ENCODE assay signal across 8 cellular contexts in the genomic region with DNA sequence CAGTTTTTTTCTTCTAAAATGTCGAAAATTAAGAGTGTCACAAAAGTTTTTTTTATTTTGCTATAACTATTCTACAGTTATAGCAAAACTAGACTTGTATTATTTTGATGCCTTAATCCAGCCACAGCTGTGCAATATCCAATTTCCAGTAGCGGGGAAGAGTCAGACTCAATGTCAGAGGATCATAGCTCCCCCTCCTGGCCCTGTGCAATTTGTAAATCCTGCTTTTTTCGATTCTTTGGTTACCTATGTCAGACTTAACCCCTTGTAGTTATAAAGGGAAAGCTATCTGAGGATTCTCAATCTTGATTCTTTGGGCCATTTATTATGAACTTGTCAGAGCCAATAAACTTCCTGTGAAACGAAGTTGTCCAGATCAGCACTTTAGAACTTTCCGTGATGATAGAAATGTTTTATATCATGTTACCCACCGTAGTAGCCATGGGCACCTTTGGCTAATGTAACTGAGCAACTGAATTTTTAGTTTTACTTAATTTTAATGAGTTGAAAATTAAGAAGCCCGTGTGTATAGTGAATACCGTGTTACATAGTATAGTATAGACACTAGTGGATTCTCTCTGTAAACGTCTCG.
DNase-seq lines count a peak whose midpoint lies in the region; ATAC-seq, FAIRE-seq and TF ChIP-seq lines count a peak whose summit lies in the region.

No MANE protein-coding gene starts in this region.

- H3K4me1 Mint-ChIP-seq in CD8-positive, alpha-beta T cell (ENCODE audit: low read depth) = peaks cover 18% of the 10 kb centered on the region
- peaks cover 40% of the 10 kb centered on the region for H3K4me1 Mint-ChIP-seq in activated T-helper 2 cell treated with anti-CD3 and anti-CD28 coated beads, Interferon-gamma antibody, Interleukin-2, Interleukin-4, amounts not matched to agents 10 μg/mL and 5 μg/mL and 100 μg/mL, durations not matched to agents 14 hours and 24 hours and 36 hours (ENCODE audit: low read depth)

- H3K27me3 ChIP-seq in CD8-positive, alpha-beta T cell (ENCODE audit: insufficient read depth, low read length) = no peaks in the 10 kb centered on the region
- peaks cover 19% of the 10 kb centered on the region for H3K27me3 ChIP-seq in HAP-1 (ENCODE audit: low read depth)
- peaks cover 0 to 7% (median 0%) of the 10 kb centered on the region in 4 donors for H3K27me3 ChIP-seq in pancreas

- no peak overlapping the region for H3K4me3 Mint-ChIP-seq in CD8-positive, alpha-beta T cell
- H3K4me3 Mint-ChIP-seq in activated T-helper 2 cell treated with anti-CD3 and anti-CD28 coated beads, Interferon-gamma antibody, Interleukin-2, Interleukin-4, amounts not matched to agents 10 μg/mL and 5 μg/mL and 100 μg/mL, durations not matched to agents 14 hours and 24 hours and 36 hours (ENCODE audit: low read depth) = no peak overlapping the region

- H3K4me3 ChIP-seq in CD8-positive, alpha-beta T cell (ENCODE audit: low read depth, low read length) = no peak overlapping the region
- no peak overlapping the region for H3K4me3 ChIP-seq in HAP-1
- H3K4me3 ChIP-seq in epithelial cell of esophagus (ENCODE audit: low read length) = no peak overlapping the region
- H3K4me3 ChIP-seq in pancreas = no peak overlapping the region

- POLR2A ChIA-PET in CD8-positive, alpha-beta T cell (lab: Charles Lee) = interaction anchor here (1.0 kb wide), 1 partner anchor 10 kb away, joined by 3 read pairs; no protein-coding TSS in a partner anchor

- peak; percentile 51 for FAIRE-seq in pancreas (lab: Jason Lieb, UNC)

- CTCF ChIA-PET in CD8-positive, alpha-beta T cell (lab: Charles Lee) = interaction anchor here (0.6 to 4.3 kb wide), 11 partner anchors 11 to 1691 kb away, joined by 3 to 34 read pairs (median 4); no protein-coding TSS in a partner anchor

- no peak overlapping the region for H3K27ac Mint-ChIP-seq in CD8-positive, alpha-beta T cell
- no peak overlapping the region for H3K27ac Mint-ChIP-seq in activated T-helper 2 cell treated with anti-CD3 and anti-CD28 coated beads, Interferon-gamma antibody, Interleukin-2, Interleukin-4, amounts not matched to agents 10 μg/mL and 5 μg/mL and 100 μg/mL, durations not matched to agents 14 hours and 24 hours and 36 hours

- H3K36me3 ChIP-seq in CD8-positive, alpha-beta T cell (ENCODE audit: insufficient read depth, low read length) = no peaks in the 10 kb centered on the region
- no peaks in the 10 kb centered on the region for H3K36me3 ChIP-seq in HAP-1 (replicated peaks)
- H3K36me3 ChIP-seq in pancreas = no peaks in the 10 kb centered on the region

- intact Hi-C loops in CD8-positive, alpha-beta T cell (cut with DNase I, micrococcal nuclease) = loop anchor here (1.0 to 5.0 kb wide), 3 partner anchors 60 to 250 kb away; no protein-coding TSS in a partner anchor
- intact Hi-C loops in pancreas (cut with DNase I) = loop anchor here in 1 of 3 donors (10.0 kb wide), 1 partner anchor 747 kb away; a partner anchor contains a TSS
- intact Hi-C loops in activated T-helper 2 cell treated with anti-CD3 and anti-CD28 coated beads, Interferon-gamma antibody, Interleukin-2, Interleukin-4, amounts not matched to agents 10 μg/mL and 5 μg/mL and 100 μg/mL, durations not matched to agents 14 hours and 24 hours and 36 hours (cut with micrococcal nuclease) = loop anchor here (2.0 to 5.0 kb wide), 5 partner anchors 23 to 749 kb away; a partner anchor contains a TSS

- no peaks in the 10 kb centered on the region for H3K9me3 ChIP-seq in CD8-positive, alpha-beta T cell (ENCODE audit: low read length)
- H3K9me3 ChIP-seq in HAP-1 (no peaks in the 10 kb centered on the region), pancreas (no peaks in the 10 kb centered on the region)

- no peaks in the 10 kb centered on the region for H3K36me3 Mint-ChIP-seq in CD8-positive, alpha-beta T cell
- H3K36me3 Mint-ChIP-seq in activated T-helper 2 cell treated with anti-CD3 and anti-CD28 coated beads, Interferon-gamma antibody, Interleukin-2, Interleukin-4, amounts not matched to agents 10 μg/mL and 5 μg/mL and 100 μg/mL, durations not matched to agents 14 hours and 24 hours and 36 hours (ENCODE audit: low read depth) = no peaks in the 10 kb centered on the region

- peak; percentile 44 for TF ChIP-seq CTCF in CD8-positive, alpha-beta T cell (IDR thresholded peaks at IDR 0.05)
- peak; percentile 80 for TF ChIP-seq CTCF in epithelial cell of esophagus (IDR thresholded peaks at IDR 0.05; ENCODE audit: insufficient read depth, low read depth, low read length, missing control alignments)
- TF ChIP-seq CTCF in pancreas (IDR thresholded peaks at IDR 0.05) = peak in 1 of 4 donors; percentile 25

- no peak for ATAC-seq in CD8-positive, alpha-beta T cell
- peak; percentile 89 for ATAC-seq in SK-N-SH treated with all-trans-retinoic acid at 6 μM for 48 hours
- ATAC-seq in pancreas = peak in 3 of 4 donors; percentile 74 to 79 (median 77)

- no peaks in the 10 kb centered on the region for H3K9me3 Mint-ChIP-seq in CD8-positive, alpha-beta T cell
- H3K9me3 Mint-ChIP-seq in activated T-helper 2 cell treated with anti-CD3 and anti-CD28 coated beads, Interferon-gamma antibody, Interleukin-2, Interleukin-4, amounts not matched to agents 10 μg/mL and 5 μg/mL and 100 μg/mL, durations not matched to agents 14 hours and 24 hours and 36 hours = no peaks in the 10 kb centered on the region

- no peak overlapping the region for H3K27ac ChIP-seq in CD8-positive, alpha-beta T cell (ENCODE audit: low read depth, low read length)
- H3K27ac ChIP-seq in pancreas = no peak overlapping the region

- DNase-seq in CD8-positive, alpha-beta T cell = peak in 1 of 7 experiments; percentile 36
- DNase-seq in HAP-1 (ENCODE audit: low spot score in 2 of 2) = peak; percentile 59 to 68
- DNase-seq in epithelial cell of esophagus (ENCODE audit: low read depth) = peak; percentile 73
- peak in 1 of 6 donors; percentile 15 for DNase-seq in pancreas
- no peak for DNase-seq in NCI-H2029 treated with DMSO at 0.1 percent for 48 hours (lab: John Stamatoyannopoulos, UW)
- no peak for DNase-seq in activated T-helper 2 cell treated with anti-CD3 and anti-CD28 coated beads, Interferon-gamma antibody, Interleukin-2, Interleukin-4, amounts not matched to agents 10 μg/mL and 5 μg/mL and 100 μg/mL, durations not matched to agents 14 hours and 24 hours and 36 hours (ENCODE audit: low spot score)
- no peak for DNase-seq in NCI-H69 (lab: John Stamatoyannopoulos, UW)

- in situ Hi-C loops in HAP-1 (cut with MboI; ENCODE audit: low sequenced_read_pairs) = loop anchor here (25.0 kb wide), 1 partner anchor 230 kb away; no protein-coding TSS in a partner anchor

- H3K27me3 Mint-ChIP-seq in CD8-positive, alpha-beta T cell (ENCODE audit: low read depth) = no peaks in the 10 kb centered on the region
- H3K27me3 Mint-ChIP-seq in activated T-helper 2 cell treated with anti-CD3 and anti-CD28 coated beads, Interferon-gamma antibody, Interleukin-2, Interleukin-4, amounts not matched to agents 10 μg/mL and 5 μg/mL and 100 μg/mL, durations not matched to agents 14 hours and 24 hours and 36 hours (ENCODE audit: low read depth) = no peaks in the 10 kb centered on the region

- peaks cover 13% of the 10 kb centered on the region for H3K4me1 ChIP-seq in CD8-positive, alpha-beta T cell (ENCODE audit: insufficient read depth, low read length)
- peaks cover 9% of the 10 kb centered on the region for H3K4me1 ChIP-seq in HAP-1
- no peaks in the 10 kb centered on the region for H3K4me1 ChIP-seq in pancreas

- 27 to 29% methylated on average over 10 of the region's 10 CpGs for WGBS in pancreas, 2 donors

TF ChIP-seq in SK-N-SH treated with all-trans-retinoic acid at 6 μM for 48 hours, 23 proteins besides CTCF, POLR2A, EP300 and RAD21 (continues in another document):
- TF ChIP-seq ZNF8 (CRISPR knock-in tag; IDR thresholded peaks at IDR 0.05) (no peak), ZNF565 (CRISPR knock-in tag; conservative IDR thresholded peaks at IDR 0.05; ENCODE audit: low read depth) (no peak), PPARA (CRISPR knock-in tag; IDR thresholded peaks at IDR 0.05; ENCODE audit: borderline replicate concordance) (no peak), ZNF70 (CRISPR knock-in tag; IDR thresholded peaks at IDR 0.05) (no peak), CSDC2 (CRISPR knock-in tag; IDR thresholded peaks at IDR 0.05) (no peak), TOX (CRISPR knock-in tag; IDR thresholded peaks at IDR 0.05; ENCODE audit: borderline replicate concordance) (no peak), SNAI2 (CRISPR knock-in tag; IDR thresholded peaks at IDR 0.05) (no peak), ZC3H10 (CRISPR knock-in tag; IDR thresholded peaks at IDR 0.05) (no peak), BACH2 (CRISPR knock-in tag; IDR thresholded peaks at IDR 0.05; ENCODE audit: borderline replicate concordance) (no peak), ISL1 (CRISPR knock-in tag; IDR thresholded peaks at IDR 0.05) (no peak), ZFP3 (CRISPR knock-in tag; IDR thresholded peaks at IDR 0.05) (no peak), RARB (CRISPR knock-in tag; IDR thresholded peaks at IDR 0.05) (no peak)
- TF ChIP-seq, protein P1, sequence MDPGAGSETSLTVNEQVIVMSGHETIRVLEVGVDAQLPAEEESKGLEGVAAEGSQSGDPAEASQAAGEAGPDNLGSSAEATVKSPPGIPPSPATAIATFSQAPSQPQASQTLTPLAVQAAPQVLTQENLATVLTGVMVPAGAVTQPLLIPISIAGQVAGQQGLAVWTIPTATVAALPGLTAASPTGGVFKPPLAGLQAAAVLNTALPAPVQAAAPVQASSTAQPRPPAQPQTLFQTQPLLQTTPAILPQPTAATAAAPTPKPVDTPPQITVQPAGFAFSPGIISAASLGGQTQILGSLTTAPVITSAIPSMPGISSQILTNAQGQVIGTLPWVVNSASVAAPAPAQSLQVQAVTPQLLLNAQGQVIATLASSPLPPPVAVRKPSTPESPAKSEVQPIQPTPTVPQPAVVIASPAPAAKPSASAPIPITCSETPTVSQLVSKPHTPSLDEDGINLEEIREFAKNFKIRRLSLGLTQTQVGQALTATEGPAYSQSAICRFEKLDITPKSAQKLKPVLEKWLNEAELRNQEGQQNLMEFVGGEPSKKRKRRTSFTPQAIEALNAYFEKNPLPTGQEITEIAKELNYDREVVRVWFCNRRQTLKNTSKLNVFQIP (CRISPR knock-in tag; IDR thresholded peaks at IDR 0.05; ENCODE audit: borderline replicate concordance, low read depth) = no peak

Comparison
In these comparisons a context has a peak if more than half of its experiments do, and no peak if none do; other contexts are left out.
1. DNase-seq: peak in HAP-1 (2 of 2) and epithelial cell of esophagus (single experiment); none in NCI-H2029 treated with DMSO at 0.1 percent for 48 hours (single experiment), activated T-helper 2 cell treated with anti-CD3 and anti-CD28 coated beads, Interferon-gamma antibody, Interleukin-2, Interleukin-4, amounts not matched to agents 10 μg/mL and 5 μg/mL and 100 μg/mL, durations not matched to agents 14 hours and 24 hours and 36 hours (single experiment) and NCI-H69 (single experiment).